Comparison of ENCODE assay signal across 11 cellular contexts in genomic region chr10:94943432-94944103, GRCh38. TPM values are rescaled to one million over a fixed set of nuclear protein-coding genes. Genes with fewer than 3 reads are reported as not detected.
"Had no signal": no experiment of that assay in that cellular context is flagged by ENCODE, and none has a peak within 500 bp of the region (broad histone marks: within the 10 kb centered on the region; RNA-seq: fewer than 3 reads in every experiment).

No MANE protein-coding gene starts in this region.

RNA-seq across cellular contexts. Expression of gene CYP2C9, which starts 5.1 kb away (rescaled TPM):
- total RNA-seq: dorsolateral prefrontal cortex; glomerular endothelial cell; mesothelial cell of epicardium; natural killer cell treated with Interleukin-12 subunit alpha and Interleukin-12 subunit beta and Interleukin-15 and Interleukin-18, amount 100 ng/mL, for 72 hours; neural crest cell; omental fat pad; posterior vena cava; pulmonary artery endothelial cell; spleen; testis; urinary bladder had no signal
- polyA plus RNA-seq: spleen had no signal
